Comparison of ENCODE assay signal across 10 cellular contexts in genomic region chr2:205721057-205721767, GRCh38. TPM values are rescaled to one million over a fixed set of nuclear protein-coding genes. Genes with fewer than 3 reads are reported as not detected.
DNase-seq lines count a peak whose midpoint lies in the region; ATAC-seq, FAIRE-seq and TF ChIP-seq lines count a peak whose summit lies in the region.
"Had no signal": no experiment of that assay in that cellular context is flagged by ENCODE, and none has a peak within 500 bp of the region (broad histone marks: within the 10 kb centered on the region; RNA-seq: fewer than 3 reads in every experiment).

No MANE protein-coding gene starts in this region.

- intact Hi-C loops in sigmoid colon (cut with DNase I), result no loop called here

- no peaks in the 10 kb centered on the region for H4K20me1 ChIP-seq in H1 (replicated peaks in 1 of 2; ENCODE audit: control insufficient read depth in 1 of 2, insufficient read depth in 2 of 2, low read length in 2 of 2)

- H3K4ac ChIP-seq in H1 (replicated peaks; ENCODE audit: insufficient read length, low read depth, low read length), result no peak overlapping the region

- POLR2A ChIA-PET in H1 (lab: Charles Lee; ENCODE audit: partially characterized antibody), result interaction anchor here (0.7 to 2.8 kb wide), 9 partner anchors 11 to 53 kb away, joined by 3 to 11 read pairs (median 3); partner anchors contain the start of gene NRP2

- H3K79me2 ChIP-seq in H1 (ENCODE audit: control insufficient read depth in 1 of 2, insufficient read depth in 2 of 2, low read length in 2 of 2), result no peaks in the 10 kb centered on the region

- TF ChIP-seq CTCF in LNCAP (IDR thresholded peaks at IDR 0.05) (peak; percentile 27; the same call in 1 of the 2 replicates), H1 (IDR thresholded peaks at IDR 0.05; ENCODE audit: control extremely low read depth in 1 of 3, insufficient read depth in 1 of 3, low read depth in 1 of 3, low read length in 3 of 3) (peak; percentile 6 to 60 (median 53)), sigmoid colon (IDR thresholded peaks at IDR 0.05) (no peak)

- DNase-seq in NCI-H2227 (lab: John Stamatoyannopoulos, UW; ENCODE audit: unreplicated experiment), result peak; percentile 37
- no peak for DNase-seq in NCI-H2227 treated with DMSO at 0.1 percent for 48 hours (lab: John Stamatoyannopoulos, UW)
- no peak for DNase-seq in H1 (ENCODE audit: low read depth in 1 of 2, low spot score in 2 of 2)
- DNase-seq in sigmoid colon, result no peak
- no peak for DNase-seq in NCI-H2107 treated with DMSO at 0.1 percent for 48 hours (lab: John Stamatoyannopoulos, UW; ENCODE audit: unreplicated experiment)
- no peak for DNase-seq in OCI-M2 (lab: John Stamatoyannopoulos, UW; ENCODE audit: unreplicated experiment)

- H4K91ac ChIP-seq in H1 (replicated peaks; ENCODE audit: insufficient read length, low read length), result no peak overlapping the region

- H2BK5ac ChIP-seq in H1 (ENCODE audit: low read depth, low read length), result no peak overlapping the region

- no peaks in the 10 kb centered on the region for H3K23me2 ChIP-seq in H1 (ENCODE audit: low read depth, low read length)

- H4K8ac ChIP-seq in H1 (ENCODE audit: extremely low read depth, insufficient read depth, low read length), result peak overlapping the region; percentile 59; the same call in 1 of the 2 replicates

- H3K4me3 ChIP-seq in H1 (ENCODE audit: extremely low read depth in 1 of 4, insufficient read depth in 2 of 4, low read depth in 3 of 4, low read length in 4 of 4), result peak overlapping the region in 2 of 4 experiments; percentile 14 to 20; a peak in 2 of 8 replicates
- no peak overlapping the region for H3K4me3 ChIP-seq in sigmoid colon

- no peak for ATAC-seq in HG03521 (IDR thresholded peaks at IDR 0.05; ENCODE audit: unreplicated experiment)

- H3K56ac ChIP-seq in H1 (replicated peaks; ENCODE audit: insufficient read length, low read depth, low read length), result no peak overlapping the region

- peak; percentile 42 to 43 for TF ChIP-seq RAD21 in H1 (IDR thresholded peaks at IDR 0.05 in 1 of 2, conservative IDR thresholded peaks at IDR 0.05 in 1 of 2; ENCODE audit: low read depth in 2 of 2, low read length in 2 of 2)

- TF ChIP-seq EP300 in H1 (IDR thresholded peaks at IDR 0.05; ENCODE audit: borderline replicate concordance in 1 of 2, low read depth in 2 of 2, low read length in 2 of 2) (no peak), sigmoid colon (IDR thresholded peaks at IDR 0.05) (no peak)

- H2BK120ac ChIP-seq in H1 (replicated peaks; ENCODE audit: low read depth, low read length), result no peak overlapping the region

- H2BK20ac ChIP-seq in H1 (ENCODE audit: low read length), result peak overlapping the region; percentile 77

- H3K27me3 ChIP-seq in H1 (replicated peaks in 1 of 4; ENCODE audit: control insufficient read depth in 3 of 4, extremely low read depth in 1 of 4, insufficient read depth in 3 of 4, low read length in 3 of 4) (no peaks in the 10 kb centered on the region), sigmoid colon (no peaks in the 10 kb centered on the region)

- H2BK15ac ChIP-seq in H1 (ENCODE audit: low read length), result no peak overlapping the region

- TF ChIP-seq POLR2A in H1 (IDR thresholded peaks at IDR 0.05; ENCODE audit: control extremely low read depth in 1 of 2, low read depth in 2 of 2, low read length in 2 of 2), result no peak
- TF ChIP-seq POLR2A in sigmoid colon (IDR thresholded peaks at IDR 0.05), result no peak

- no peak overlapping the region; the same call in 1 of the 2 replicates for H3K18ac ChIP-seq in H1 (ENCODE audit: extremely low read depth, low read length)

- H4K5ac ChIP-seq in H1 (ENCODE audit: insufficient read length, low read depth, low read length), result peak overlapping the region; percentile 71

- no peak overlapping the region; the same call in 1 of the 2 replicates for H2BK12ac ChIP-seq in H1 (ENCODE audit: low read depth, low read length)

- no peak overlapping the region for H2AK5ac ChIP-seq in H1 (ENCODE audit: low read depth, low read length)

- H3K79me1 ChIP-seq in H1 (ENCODE audit: low read depth, low read length), result no peaks in the 10 kb centered on the region

- H3K36me3 ChIP-seq in H1 (ENCODE audit: control insufficient read depth in 2 of 4, insufficient read depth in 4 of 4, low read length in 3 of 4) (peaks cover 8 to 34% (median 21%) of the 10 kb centered on the region in 4 experiments), sigmoid colon (peaks cover 28 to 75% (median 42%) of the 10 kb centered on the region in 4 donors)

- H3K27ac ChIP-seq in H1 (ENCODE audit: low read depth, low read length), result peak overlapping the region; percentile 54; the same call in 1 of the 2 replicates
- peak overlapping the region; percentile 83 to 99 (median 94) for H3K27ac ChIP-seq in sigmoid colon

- CTCF ChIA-PET in H1 (lab: Charles Lee; ENCODE audit: partially characterized antibody), result interaction anchor here (0.6 to 7.4 kb wide), 45 partner anchors 8 to 1709 kb away, joined by 3 to 82 read pairs (median 4); no protein-coding TSS in a partner anchor

- WGBS in H1 (ENCODE audit: extremely low coverage in 1 of 2, insufficient coverage in 1 of 2, insufficient read length in 1 of 2, insufficient replicate concordance in 2 of 2, low coverage in 1 of 2, low lambda C conversion rate in 2 of 2, missing lambda C conversion rate in 1 of 2), 2 experiments, result 63% methylated on average over 14 of the region's 14 CpGs; no CpG with 5 or more reads in 1 of the 2 experiments
- WGBS in sigmoid colon, 2 donors, result 87 to 89% methylated on average over 14 of the region's 14 CpGs

- H3K9me3 ChIP-seq in H1 (ENCODE audit: insufficient read depth in 2 of 2, low read depth in 1 of 2, low read length in 1 of 2) (no peaks in the 10 kb centered on the region), sigmoid colon (no peaks in the 10 kb centered on the region)

- FAIRE-seq in H1 (lab: Jason Lieb, UNC), result no peak
- FAIRE-seq: H54 had no signal

- peaks cover 12 to 24% (median 21%) of the 10 kb centered on the region in 4 experiments for H3K4me1 ChIP-seq in H1 (replicated peaks in 1 of 4; ENCODE audit: control insufficient read depth in 3 of 4, insufficient read depth in 4 of 4, low read length in 3 of 4)
- peaks cover 0 to 100% (median 90%) of the 10 kb centered on the region in 4 donors for H3K4me1 ChIP-seq in sigmoid colon

- no peak overlapping the region; a peak in 2 of 7 replicates for H3K9ac ChIP-seq in H1 (replicated peaks in 1 of 4; ENCODE audit: extremely low read depth in 1 of 4, low read depth in 3 of 4, low read length in 3 of 4)

- H2AFZ ChIP-seq in H1 (ENCODE audit: low read length), result no peak overlapping the region

- H3K23ac ChIP-seq in H1 (ENCODE audit: insufficient read length), result no peak overlapping the region

- H3K4me2 ChIP-seq in H1 (ENCODE audit: insufficient read depth in 1 of 2, low read depth in 2 of 2, low read length in 2 of 2), result peak overlapping the region; percentile 35 to 56

- no peak overlapping the region for H3K14ac ChIP-seq in H1 (ENCODE audit: insufficient read length)

TF ChIP-seq in H1, 55 proteins besides CTCF, POLR2A, EP300 and RAD21:
- TF ChIP-seq YY1 (IDR thresholded peaks at IDR 0.05; ENCODE audit: low read depth, low read length) (no peak; the same call in 1 of the 2 replicates), MAX (IDR thresholded peaks at IDR 0.05) (0 out of 2 replicates have a peak, but pooled peaks have one; percentile 16), CHD1 (IDR thresholded peaks at IDR 0.05; ENCODE audit: low read depth, low read length) (no peak), JUND (IDR thresholded peaks at IDR 0.05; ENCODE audit: low read length) (0 out of 2 replicates have a peak, but pooled peaks have one; percentile 2), JUN (IDR thresholded peaks at IDR 0.05; ENCODE audit: low read depth, low read length) (0 out of 2 replicates have a peak, but pooled peaks have one; percentile 1), SP1 (IDR thresholded peaks at IDR 0.05; ENCODE audit: low read depth, low read length) (no peak), TBP (IDR thresholded peaks at IDR 0.05; ENCODE audit: low read depth, low read length) (no peak)

RNA-seq across cellular contexts. Expression of gene NRP2, which starts 38.9 kb away (rescaled TPM):
- 36.9 and 37.8 TPM in 2 replicates for total RNA-seq in H1 (2021; fragmentation: NEBNext Ultra II Directional; extraction: Animal tissue kit (Norgen Biotek cat#: 25700))
- polyA plus RNA-seq in H1 (2011; rRNA removed) (26.7 and 32.0 TPM in 2 replicates), sigmoid colon (10 to 100 TPM in 1 of 3 donors, 1 to 10 TPM in 2; 2.5 to 13.6 (median 7.8) TPM)
- polyA plus RNA-seq in H1 (2011; cell fraction: cytosol; rRNA removed), result 23.9 TPM
- polyA plus RNA-seq in H1 (2011; cell fraction: nucleus; rRNA removed), result 56.3 TPM
- 35.4 to 38.0 TPM (median 37.0 TPM) in 4 replicates for polyA plus RNA-seq in H1 (2012, experiment 1 of 2)
- 10.6 TPM for polyA plus RNA-seq in H1 (2012, experiment 2 of 2)
- 46.7 TPM for polyA plus RNA-seq in H1 (2013, experiment 1 of 2)
- 42.5 TPM for polyA plus RNA-seq in H1 (2013, experiment 2 of 2)
- 78.9 and 87.3 TPM in 2 replicates for polyA minus RNA-seq in H1 (2011; rRNA and poly(A)+ RNA removed)
- polyA minus RNA-seq in H1 (2011; cell fraction: cytosol; rRNA and poly(A)+ RNA removed), result 24.7 TPM
- 82.2 TPM for polyA minus RNA-seq in H1 (2011; cell fraction: nucleus; rRNA and poly(A)+ RNA removed)
- total RNA-seq in sigmoid colon, result 100 to 1,000 TPM; 207 to 348 (median 237) TPM
- total RNA-seq: CD4-positive, CD25-positive, alpha-beta regulatory T cell had no signal

Comparison
In these comparisons a context has a peak if more than half of its experiments do, and no peak if none do; other contexts are left out.
1. CTCF ChIP-seq: peak in LNCAP (single experiment) and H1 (3 of 3); none in sigmoid colon (0 of 4).